ENCODE assay signal across 1 cellular context in genomic region chr2:55617160-55618024, GRCh38.
TF ChIP-seq lines count a peak whose summit lies in the region.

Gene PPP4R3B, minus strand, starts transcription at chr2:55617622. Its CDS starts 337 bp downstream, at chr2:55617285.

TF ChIP-seq in HCT116, 20 proteins besides CTCF, POLR2A, EP300 and RAD21 (continued from another document):
- no peak for TF ChIP-seq REST (IDR thresholded peaks at IDR 0.05; ENCODE audit: low read depth)
- no peak for TF ChIP-seq ZNF274 (IDR thresholded peaks at IDR 0.05; ENCODE audit: low read depth, low read length)
- peak; percentile 96 for TF ChIP-seq CBX3 (IDR thresholded peaks at IDR 0.05; ENCODE audit: low read depth)
- peak; percentile 18; the same call in 1 of the 2 replicates for TF ChIP-seq JUND (IDR thresholded peaks at IDR 0.05)
- TF ChIP-seq ZFX (IDR thresholded peaks at IDR 0.05), result peak; percentile 87
- TF ChIP-seq TCF7L2 (IDR thresholded peaks at IDR 0.05; ENCODE audit: borderline replicate concordance, extremely low read depth, insufficient read depth, insufficient read length), result peak; percentile 42
- TF ChIP-seq SP1 (IDR thresholded peaks at IDR 0.05; ENCODE audit: low read depth), result peak; percentile 90
